In the genomic region with DNA sequence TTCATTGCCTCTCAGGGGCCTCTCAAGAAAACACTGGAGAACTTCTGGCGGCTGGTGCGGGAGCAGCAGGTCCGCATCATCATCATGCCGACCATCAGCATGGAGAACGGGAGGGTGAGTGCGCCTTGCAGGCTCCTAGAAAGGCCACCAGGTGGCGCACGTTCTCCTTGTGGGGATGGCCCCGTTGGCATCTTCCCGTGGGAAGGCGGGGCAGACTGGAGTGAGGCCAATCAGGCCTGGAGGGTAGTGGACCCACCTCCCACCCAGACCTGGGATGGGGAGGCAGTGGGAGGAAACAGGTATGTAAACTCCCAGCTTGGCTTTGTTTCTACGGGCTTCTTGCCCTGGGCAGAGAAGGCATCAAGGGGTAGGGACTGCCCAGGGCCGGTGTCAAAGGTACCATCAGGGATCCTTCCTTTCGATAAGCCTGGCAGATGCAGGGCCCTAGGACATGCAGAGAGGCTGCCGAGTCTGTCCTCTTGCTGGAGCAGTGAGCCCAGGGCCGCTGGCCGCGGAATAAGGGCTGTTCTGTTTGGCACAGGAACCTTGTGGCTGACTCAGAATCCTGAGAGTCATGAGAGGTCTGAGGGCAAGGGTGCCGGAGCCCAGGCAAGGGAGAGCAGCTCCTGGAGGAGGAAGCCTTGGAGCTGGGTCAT, we compare ENCODE assay signal across 8 cellular contexts. TPM values are rescaled to one million over a fixed set of nuclear protein-coding genes. Genes with fewer than 3 reads are reported as not detected.
DNase-seq lines count a peak whose midpoint lies in the region; ATAC-seq and TF ChIP-seq lines count a peak whose summit lies in the region.

No MANE protein-coding gene starts in this region.

- H3K9me3 ChIP-seq in Loucy (ENCODE audit: insufficient read depth, low read depth, low read length) (no peaks in the 10 kb centered on the region), SJCRH30 (replicated peaks) (peaks cover 5% of the 10 kb centered on the region; the same call in 1 of the 2 replicates), gastroesophageal sphincter (no peaks in the 10 kb centered on the region), osteoblast (ENCODE audit: low read depth, low read length) (no peaks in the 10 kb centered on the region), thyroid gland (no peaks in the 10 kb centered on the region)

- 0% methylated on average over 8 of the region's 19 CpGs; no CpG with 5 or more reads in 1 of the 2 donors for whole genome bisulfite sequencing in gastroesophageal sphincter (ENCODE audit: low coverage in 1 of 2), 2 donors
- 4 to 18% methylated on average over 13 to 19 of the region's 19 CpGs for WGBS in thyroid gland, 2 donors

- no peaks in the 10 kb centered on the region for H3K36me3 ChIP-seq in Loucy (ENCODE audit: insufficient read depth, low read length)
- no peaks in the 10 kb centered on the region for H3K36me3 ChIP-seq in SJCRH30
- H3K36me3 ChIP-seq in gastroesophageal sphincter = no peaks in the 10 kb centered on the region
- H3K36me3 ChIP-seq in osteoblast (ENCODE audit: insufficient read depth, low read length) = no peaks in the 10 kb centered on the region
- no peaks in the 10 kb centered on the region for H3K36me3 ChIP-seq in thyroid gland

- ATAC-seq in GM21576 (IDR thresholded peaks at IDR 0.05; ENCODE audit: unreplicated experiment) = peak; percentile 65
- peak; percentile 83 for ATAC-seq in gastroesophageal sphincter

- H3K9me2 ChIP-seq in Loucy (replicated peaks; ENCODE audit: low read depth, low read length) = no peaks in the 10 kb centered on the region

- H3K9ac ChIP-seq in Loucy (ENCODE audit: low read depth, low read length, poor library complexity, severe bottlenecking) = no peak overlapping the region

- H2AFZ ChIP-seq in Loucy (ENCODE audit: low read length) = peak overlapping the region; percentile 94
- peak overlapping the region; percentile 78 for H2AFZ ChIP-seq in osteoblast (ENCODE audit: low read length)

- H4K20me1 ChIP-seq in Loucy (ENCODE audit: insufficient read depth, low read length, poor library complexity, severe bottlenecking) (no peaks in the 10 kb centered on the region), osteoblast (ENCODE audit: insufficient read depth, low read length) (no peaks in the 10 kb centered on the region)

- DNase-seq in COLO829 (ENCODE audit: low spot score) (peak; percentile 88), SJCRH30 (peak; percentile 86 to 92), osteoblast (ENCODE audit: insufficient read length, low spot score, missing footprints) (peak; percentile 96), thyroid gland (peak; percentile 76 to 80)
- peak; percentile 55 for DNase-seq in activated effector memory CD4-positive, alpha-beta T cell treated with Interleukin-2 at 50 U/mL for 16 hours

- intact Hi-C loops in thyroid gland (cut with DNase I) = loop anchor here (10.0 kb wide), 2 partner anchors 111 to 501 kb away; no protein-coding TSS in a partner anchor

- no peaks in the 10 kb centered on the region for H3K27me3 ChIP-seq in Loucy (ENCODE audit: insufficient read depth, low read length, poor library complexity, severe bottlenecking)
- no peaks in the 10 kb centered on the region for H3K27me3 ChIP-seq in SJCRH30
- H3K27me3 ChIP-seq in gastroesophageal sphincter = peaks cover 17% of the 10 kb centered on the region
- no peaks in the 10 kb centered on the region for H3K27me3 ChIP-seq in osteoblast (ENCODE audit: insufficient read depth, low read length)
- no peaks in the 10 kb centered on the region for H3K27me3 ChIP-seq in thyroid gland

- H3K4me2 ChIP-seq in Loucy (ENCODE audit: low read depth, low read length, poor library complexity, severe bottlenecking) (peak overlapping the region; percentile 54), osteoblast (ENCODE audit: insufficient read depth, low read length) (peak overlapping the region; percentile 69)

- H3K4me3 ChIP-seq in Loucy (ENCODE audit: low read length, poor library complexity, severe bottlenecking) = peak overlapping the region; percentile 37
- peak overlapping the region; percentile 28 for H3K4me3 ChIP-seq in SJCRH30
- peak overlapping the region in 1 of 2 donors; percentile 14 for H3K4me3 ChIP-seq in gastroesophageal sphincter
- peak overlapping the region; percentile 56 for H3K4me3 ChIP-seq in osteoblast (ENCODE audit: insufficient read depth, low read length)
- no peak overlapping the region for H3K4me3 ChIP-seq in thyroid gland (replicated peaks in 1 of 3)

- H3K79me2 ChIP-seq in Loucy (ENCODE audit: insufficient read depth, low read length) (no peaks in the 10 kb centered on the region), osteoblast (ENCODE audit: insufficient read depth, low read length) (no peaks in the 10 kb centered on the region)

- H3K4me1 ChIP-seq in Loucy (ENCODE audit: insufficient read depth, low read length, poor library complexity, severe bottlenecking) (no peaks in the 10 kb centered on the region), SJCRH30 (peaks cover 3% of the 10 kb centered on the region), gastroesophageal sphincter (peaks cover 0 to 18% (median 5%) of the 10 kb centered on the region in 3 donors), osteoblast (ENCODE audit: insufficient read depth, low read length) (peaks cover 19% of the 10 kb centered on the region), thyroid gland (peaks cover 0 to 8% of the 10 kb centered on the region in 2 donors)

- no peak for TF ChIP-seq POLR2A in gastroesophageal sphincter (IDR thresholded peaks at IDR 0.05)
- no peak for TF ChIP-seq POLR2A in thyroid gland (IDR thresholded peaks at IDR 0.05)

- TF ChIP-seq CTCF in Loucy (conservative IDR thresholded peaks at IDR 0.05; ENCODE audit: low read length) = peak; percentile 94
- peak; percentile 70 to 94 (median 85) for TF ChIP-seq CTCF in gastroesophageal sphincter (IDR thresholded peaks at IDR 0.05)
- peak; percentile 98 for TF ChIP-seq CTCF in osteoblast (IDR thresholded peaks at IDR 0.05; ENCODE audit: extremely low read depth, low read depth, low read length)
- TF ChIP-seq CTCF in thyroid gland (IDR thresholded peaks at IDR 0.05) = peak; percentile 54 to 98 (median 76)

- H3F3A ChIP-seq in Loucy (ENCODE audit: low read depth) = no peaks in the 10 kb centered on the region

- no peak for TF ChIP-seq EP300 in gastroesophageal sphincter (IDR thresholded peaks at IDR 0.05)

- H3K27ac ChIP-seq in SJCRH30 (no peak overlapping the region), gastroesophageal sphincter (peak overlapping the region in 1 of 4 donors; percentile 43), osteoblast (ENCODE audit: low read depth, low read length) (peak overlapping the region; percentile 54), thyroid gland (no peak overlapping the region)

RNA-seq across cellular contexts. Expression of a gene that starts 18.9 kb away (rescaled TPM):
- total RNA-seq in SJCRH30 (2014; rRNA removed; shearing (Covaris generic)) = 112 and 121 TPM in 2 replicates
- 10 to 100 TPM; 56.0 to 73.9 (median 64.0) TPM for total RNA-seq in gastroesophageal sphincter
- total RNA-seq in osteoblast = 124 and 129 TPM in 2 replicates
- 100 to 1,000 TPM; 124 to 132 (median 127) TPM for total RNA-seq in thyroid gland

Comparison
In these comparisons a context has a peak if more than half of its experiments do, and no peak if none do; other contexts are left out.
1. H3K4me3 ChIP-seq: peak in Loucy (single experiment), SJCRH30 (single experiment) and osteoblast (single experiment); none in thyroid gland (0 of 3).
2. Peak in every context shown above with its lines, with median percentiles within 50 percentile points of each other: DNase-seq and CTCF ChIP-seq.